Comparison of ENCODE assay signal across 15 cellular contexts in genomic region chr12:54356951-54357356, GRCh38. TPM values are rescaled to one million over a fixed set of nuclear protein-coding genes. Genes with fewer than 3 reads are reported as not detected.
DNase-seq lines count a peak whose midpoint lies in the region; ATAC-seq and TF ChIP-seq lines count a peak whose summit lies in the region.
"Had no signal": no experiment of that assay in that cellular context is flagged by ENCODE, and none has a peak within 500 bp of the region (broad histone marks: within the 10 kb centered on the region; RNA-seq: fewer than 3 reads in every experiment).

No MANE protein-coding gene starts in this region.

- H3K27me3 Mint-ChIP-seq in glutamatergic neuron (ENCODE audit: unreplicated experiment): peaks cover 9% of the 10 kb centered on the region
- H3K27me3 Mint-ChIP-seq in CD4-positive, alpha-beta T cell: no peaks in the 10 kb centered on the region
- H3K27me3 Mint-ChIP-seq: activated CD4-positive, alpha-beta T cell treated with anti-CD3 and anti-CD28 coated beads, Interleukin-2, amount 10 ng/mL, durations not matched to agents 7 days and 5 days had no signal

- H3K9ac ChIP-seq in smooth muscle cell (ENCODE audit: low read depth): no peak overlapping the region

- H3K36me3 ChIP-seq in smooth muscle cell (ENCODE audit: low read depth): no peaks in the 10 kb centered on the region
- H3K36me3 ChIP-seq: gastroesophageal sphincter, SJCRH30 had no signal

- no peaks in the 10 kb centered on the region for H3K36me3 Mint-ChIP-seq in glutamatergic neuron (ENCODE audit: unreplicated experiment)
- peaks cover 7% of the 10 kb centered on the region for H3K36me3 Mint-ChIP-seq in CD4-positive, alpha-beta T cell (ENCODE audit: low read depth)

- intact Hi-C loops in CD4-positive, alpha-beta T cell (cut with DNase I, micrococcal nuclease): no loop called here

- H3K27me3 ChIP-seq in smooth muscle cell (ENCODE audit: low read depth): no peaks in the 10 kb centered on the region
- no peaks in the 10 kb centered on the region for H3K27me3 ChIP-seq in CD4-positive, alpha-beta T cell (ENCODE audit: control insufficient read depth, insufficient read depth, low read length)
- H3K27me3 ChIP-seq: gastroesophageal sphincter, SJCRH30 had no signal

- H3K27ac Mint-ChIP-seq in glutamatergic neuron (ENCODE audit: unreplicated experiment): peak overlapping the region; percentile 69
- H3K27ac Mint-ChIP-seq in CD4-positive, alpha-beta T cell: no peak overlapping the region
- H3K27ac Mint-ChIP-seq: activated CD4-positive, alpha-beta T cell treated with anti-CD3 and anti-CD28 coated beads, Interleukin-2, amount 10 ng/mL, durations not matched to agents 7 days and 5 days; activated naive CD4-positive, alpha-beta T cell treated with anti-CD3 and anti-CD28 coated beads for 36 hours had no signal

- peaks cover 78% of the 10 kb centered on the region for H3K4me1 ChIP-seq in smooth muscle cell (ENCODE audit: low read depth)

- H3K27ac ChIP-seq in smooth muscle cell (ENCODE audit: low read depth): peak overlapping the region; percentile 99
- no peak overlapping the region for H3K27ac ChIP-seq in CD4-positive, alpha-beta T cell (ENCODE audit: low read depth, low read length)
- H3K27ac ChIP-seq: SJCRH30 had no signal

- no peak overlapping the region for H2AFZ ChIP-seq in smooth muscle cell (ENCODE audit: low read depth)

- H3K4me2 ChIP-seq in smooth muscle cell: peak overlapping the region; percentile 99

- TF ChIP-seq CTCF in glutamatergic neuron (IDR thresholded peaks at IDR 0.05; ENCODE audit: partially characterized antibody, unreplicated experiment): no peak
- no peak for TF ChIP-seq CTCF in smooth muscle cell (IDR thresholded peaks at IDR 0.05; ENCODE audit: borderline replicate concordance, insufficient read depth, poor library complexity, severe bottlenecking)
- TF ChIP-seq CTCF in CD4-positive, alpha-beta T cell (IDR thresholded peaks at IDR 0.05): no peak

- no peaks in the 10 kb centered on the region for H4K20me1 ChIP-seq in smooth muscle cell (ENCODE audit: low read depth)

- peaks cover 14% of the 10 kb centered on the region for H3F3A ChIP-seq in smooth muscle cell (ENCODE audit: low read depth)

- H3K4me3 ChIP-seq in smooth muscle cell: no peak overlapping the region
- H3K4me3 ChIP-seq: gastroesophageal sphincter, SJCRH30 had no signal

- H3K9me3 Mint-ChIP-seq in glutamatergic neuron (ENCODE audit: unreplicated experiment): peaks cover 7% of the 10 kb centered on the region
- no peaks in the 10 kb centered on the region for H3K9me3 Mint-ChIP-seq in CD4-positive, alpha-beta T cell
- H3K9me3 Mint-ChIP-seq: activated CD4-positive, alpha-beta T cell treated with anti-CD3 and anti-CD28 coated beads, Interleukin-2, amount 10 ng/mL, durations not matched to agents 7 days and 5 days; activated naive CD4-positive, alpha-beta T cell treated with anti-CD3 and anti-CD28 coated beads for 36 hours had no signal

- POLR2A ChIA-PET in CD4-positive, alpha-beta T cell (lab: Charles Lee): interaction anchor here (1.6 to 3.4 kb wide), 2 partner anchors 32 to 76 kb away, joined by 7 to 82 read pairs; partner anchors contain the start of genes CBX5, COPZ1 and HNRNPA1

- no peaks in the 10 kb centered on the region for H3K79me2 ChIP-seq in smooth muscle cell (ENCODE audit: low read depth)

- no peak for ATAC-seq in CD4-positive, alpha-beta T cell (ENCODE audit: poor library complexity)
- ATAC-seq: gastroesophageal sphincter had no signal

- CTCF ChIA-PET in CD4-positive, alpha-beta T cell (lab: Charles Lee): interaction anchor here (1.1 to 3.3 kb wide), 3 partner anchors 12 to 23 kb away, joined by 5 to 23 read pairs (median 5); no protein-coding TSS in a partner anchor

- 47% methylated on average over 4 of the region's 4 CpGs for WGBS in smooth muscle cell (ENCODE audit: low lambda C conversion rate)

- peak overlapping the region; percentile 56 for H3K4me3 Mint-ChIP-seq in glutamatergic neuron (ENCODE audit: unreplicated experiment)
- H3K4me3 Mint-ChIP-seq in CD4-positive, alpha-beta T cell: no peak overlapping the region
- H3K4me3 Mint-ChIP-seq: activated CD4-positive, alpha-beta T cell treated with anti-CD3 and anti-CD28 coated beads, Interleukin-2, amount 10 ng/mL, durations not matched to agents 7 days and 5 days; activated naive CD4-positive, alpha-beta T cell treated with anti-CD3 and anti-CD28 coated beads for 36 hours had no signal

- peaks cover 41% of the 10 kb centered on the region for H3K4me1 Mint-ChIP-seq in glutamatergic neuron (ENCODE audit: low read depth, unreplicated experiment)
- H3K4me1 Mint-ChIP-seq in CD4-positive, alpha-beta T cell (ENCODE audit: low read depth): peaks cover 16% of the 10 kb centered on the region

- no peaks in the 10 kb centered on the region for H3K9me3 ChIP-seq in smooth muscle cell (replicated peaks; ENCODE audit: low read depth)
- H3K9me3 ChIP-seq in CD4-positive, alpha-beta T cell (ENCODE audit: control insufficient read depth, low read length): no peaks in the 10 kb centered on the region
- H3K9me3 ChIP-seq: gastroesophageal sphincter, SJCRH30 had no signal

- peak; percentile 21 for DNase-seq in NCI-H510A treated with DMSO at 0.1 percent for 48 hours (lab: John Stamatoyannopoulos, UW)
- no peak for DNase-seq in NCI-H510A (lab: John Stamatoyannopoulos, UW)
- peak; percentile 76 for DNase-seq in NCI-H69 (lab: John Stamatoyannopoulos, UW)
- no peak for DNase-seq in glutamatergic neuron
- DNase-seq in smooth muscle cell (lab: John Stamatoyannopoulos, UW; ENCODE audit: unreplicated experiment): no peak
- DNase-seq in DMS53 treated with DMSO at 0.1 percent for 48 hours (lab: John Stamatoyannopoulos, UW; ENCODE audit: unreplicated experiment): no peak
- DNase-seq in stimulated activated CD4-positive, alpha-beta T cell treated with anti-CD3 and anti-CD28 coated beads, Interleukin-12 subunit alpha, Interleukin-12 subunit beta, amount 100 ng/mL, for 4 hours: no peak
- DNase-seq in CD4-positive, alpha-beta T cell: no peak
- DNase-seq: activated CD4-positive, alpha-beta T cell treated with anti-CD3 and anti-CD28 coated beads, Interleukin-2, amount 10 ng/mL, durations not matched to agents 7 days and 5 days; activated naive CD4-positive, alpha-beta T cell treated with anti-CD3 and anti-CD28 coated beads for 36 hours; GF-D8; SJCRH30 had no signal

RNA-seq across cellular contexts. Expression of gene GPR84, which starts 7.3 kb away (rescaled TPM):
- total RNA-seq in glutamatergic neuron (ENCODE audit: unreplicated experiment) (not detected), smooth muscle cell (0.09 and 0.13 TPM in 2 replicates)
- polyA plus RNA-seq in smooth muscle cell: 0.46 TPM in 1 of 2 replicates, not detected in the other
- under 1 TPM; 0.27 to 0.53 TPM for total RNA-seq in CD4-positive, alpha-beta T cell
- total RNA-seq: dermis microvascular lymphatic vessel endothelial cell, SJCRH30, skeletal muscle tissue had no signal

RNA-seq across cellular contexts. Expression of gene ZNF385A, which starts 27.6 kb away (rescaled TPM):
- total RNA-seq in glutamatergic neuron (ENCODE audit: unreplicated experiment) (26.6 TPM), smooth muscle cell (9.3 and 20.2 TPM in 2 replicates)
- polyA plus RNA-seq in smooth muscle cell: 6.5 and 17.2 TPM in 2 replicates
- 1 to 10 TPM; 3.8 to 4.7 TPM for total RNA-seq in CD4-positive, alpha-beta T cell

RNA-seq across cellular contexts. Expression of gene COPZ1, which starts 32.0 kb away (rescaled TPM):
- 88.6 TPM for total RNA-seq in glutamatergic neuron (ENCODE audit: unreplicated experiment)
- 147 and 163 TPM in 2 replicates for total RNA-seq in smooth muscle cell
- 214 and 219 TPM in 2 replicates for polyA plus RNA-seq in smooth muscle cell
- 10 to 100 TPM; 31.2 to 33.9 TPM for total RNA-seq in CD4-positive, alpha-beta T cell

RNA-seq across cellular contexts. Expression of gene NFE2, which starts 56.1 kb away (rescaled TPM):
- total RNA-seq in glutamatergic neuron (ENCODE audit: unreplicated experiment): not detected
- total RNA-seq in smooth muscle cell: 0.13 TPM in 1 of 2 replicates, not detected in the other
- 0.24 and 1.9 TPM in 2 replicates for polyA plus RNA-seq in smooth muscle cell
- total RNA-seq in CD4-positive, alpha-beta T cell: under 1 TPM in 1 of 2 experiments, not detected in 1; 0.20 TPM
- total RNA-seq: activated CD4-positive, alpha-beta T cell treated with anti-CD3 and anti-CD28 coated beads, Interleukin-2, amount 10 ng/mL, durations not matched to agents 7 days and 5 days; activated naive CD4-positive, alpha-beta T cell treated with anti-CD3 and anti-CD28 coated beads for 36 hours; dermis microvascular lymphatic vessel endothelial cell; SJCRH30 had no signal

Comparison
In these comparisons a context has a peak if more than half of its experiments do, and no peak if none do; other contexts are left out.
1. DNase-seq: peak in NCI-H510A treated with DMSO at 0.1 percent for 48 hours (single experiment) and NCI-H69 (single experiment); none in NCI-H510A (single experiment), glutamatergic neuron (single experiment), smooth muscle cell (single experiment), DMS53 treated with DMSO at 0.1 percent for 48 hours (single experiment), stimulated activated CD4-positive, alpha-beta T cell treated with anti-CD3 and anti-CD28 coated beads, Interleukin-12 subunit alpha, Interleukin-12 subunit beta, amount 100 ng/mL, for 4 hours (single experiment) and CD4-positive, alpha-beta T cell (0 of 10).